Comparison of ENCODE assay signal across 1 cellular context in genomic region chr19:56245062-56245740, GRCh38.
TF ChIP-seq lines count a peak whose summit lies in the region.

No MANE protein-coding gene starts in this region.

TF ChIP-seq in SK-N-SH treated with all-trans-retinoic acid at 6 μM for 48 hours, 23 proteins besides CTCF, POLR2A, EP300 and RAD21 (continued from another document):
- TF ChIP-seq ESRRG (CRISPR knock-in tag; IDR thresholded peaks at IDR 0.05): no peak
- no peak for TF ChIP-seq SNAI2 (CRISPR knock-in tag; IDR thresholded peaks at IDR 0.05)
- TF ChIP-seq ZFP3 (CRISPR knock-in tag; IDR thresholded peaks at IDR 0.05): no peak
